ENCODE assay signal across 8 cellular contexts in genomic region chr2:47903781-47904447, GRCh38. TPM values are rescaled to one million over a fixed set of nuclear protein-coding genes. Genes with fewer than 3 reads are reported as not detected.
DNase-seq lines count a peak whose midpoint lies in the region; ATAC-seq lines count a peak whose summit lies in the region.

No MANE protein-coding gene starts in this region.

- H3K9me3 ChIP-seq in iPS-18c (ENCODE audit: control insufficient read depth, insufficient read depth, low read length) (no peaks in the 10 kb centered on the region), subcutaneous abdominal adipose tissue (ENCODE audit: control insufficient read depth in 5 of 5, low read length in 5 of 5) (no peaks in the 10 kb centered on the region)

- ATAC-seq in activated naive CD4-positive, alpha-beta T cell treated with anti-CD3 and anti-CD28 coated beads, Interleukin-2, amount 50 U/mL, for 72 hours = no peak

- H3K9me3 Mint-ChIP-seq in activated naive CD4-positive, alpha-beta T cell treated with anti-CD3 and anti-CD28 coated beads, Interleukin-2, amount 50 U/mL, for 72 hours = no peaks in the 10 kb centered on the region

- H3K36me3 Mint-ChIP-seq in activated naive CD4-positive, alpha-beta T cell treated with anti-CD3 and anti-CD28 coated beads, Interleukin-2, amount 50 U/mL, for 72 hours = peaks cover 7 to 12% of the 10 kb centered on the region in 2 donors

- peak overlapping the region; percentile 74 for H3K4me3 ChIP-seq in iPS-18c (ENCODE audit: insufficient read depth, low read depth, low read length)
- peak overlapping the region; percentile 87 to 93 (median 91) for H3K4me3 ChIP-seq in subcutaneous abdominal adipose tissue (ENCODE audit: low read depth in 1 of 5, low read length in 5 of 5)

- peak overlapping the region; percentile 91 to 98 for H3K27ac Mint-ChIP-seq in activated naive CD4-positive, alpha-beta T cell treated with anti-CD3 and anti-CD28 coated beads, Interleukin-2, amount 50 U/mL, for 72 hours

- DNase-seq in NCI-H2171 treated with DMSO at 0.1 percent for 48 hours (lab: John Stamatoyannopoulos, UW) (peak; percentile 62), NCI-H2171 (lab: John Stamatoyannopoulos, UW) (no peak), SHP77 treated with DMSO at 0.1 percent for 48 hours (lab: John Stamatoyannopoulos, UW) (no peak), NCI-H526 treated with DMSO at 0.1 percent for 48 hours (lab: John Stamatoyannopoulos, UW) (no peak), SKM-1 treated with dmso at 0.1 percent for 144 hours (lab: John Stamatoyannopoulos, UW; ENCODE audit: unreplicated experiment) (no peak)
- no peak for DNase-seq in activated naive CD4-positive, alpha-beta T cell treated with anti-CD3 and anti-CD28 coated beads, Interleukin-2, amount 50 U/mL, for 72 hours (ENCODE audit: low spot score in 2 of 2)

- no peaks in the 10 kb centered on the region for H3K36me3 ChIP-seq in subcutaneous abdominal adipose tissue (ENCODE audit: control insufficient read depth in 5 of 5, insufficient read depth in 5 of 5, low read length in 5 of 5)

- no peaks in the 10 kb centered on the region for H3K27me3 ChIP-seq in subcutaneous abdominal adipose tissue (ENCODE audit: control insufficient read depth in 5 of 5, insufficient read depth in 4 of 5, low read length in 5 of 5)

- peak overlapping the region; percentile 98 for H3K27ac ChIP-seq in subcutaneous abdominal adipose tissue (ENCODE audit: low read depth, low read length)

- peaks cover 0 to 44% (median 38%) of the 10 kb centered on the region in 5 donors for H3K4me1 ChIP-seq in subcutaneous abdominal adipose tissue (ENCODE audit: control insufficient read depth in 5 of 5, insufficient read depth in 5 of 5, low read length in 5 of 5)

- peak overlapping the region; percentile 84 to 99 (median 98) for H3K9ac ChIP-seq in subcutaneous abdominal adipose tissue (ENCODE audit: low read length in 5 of 5)

RNA-seq across cellular contexts. Expression of gene FBXO11, which starts 2.4 kb away (rescaled TPM):
- total RNA-seq in activated naive CD4-positive, alpha-beta T cell treated with anti-CD3 and anti-CD28 coated beads, Interleukin-2, amount 50 U/mL, for 72 hours = 10 to 100 TPM; 42.2 to 54.2 TPM
